In genomic region chr11:84522331-84522730, GRCh38 we compare ENCODE assay signal across 17 cellular contexts.
"Had no signal": no experiment of that assay in that cellular context is flagged by ENCODE, and none has a peak within 500 bp of the region (broad histone marks: within the 10 kb centered on the region; RNA-seq: fewer than 3 reads in every experiment).

No MANE protein-coding gene starts in this region.

- H3K4me2 ChIP-seq: hepatocyte, smooth muscle cell had no signal

- ATAC-seq: activated CD4-positive, CD25-positive, alpha-beta regulatory T cell treated with anti-CD3 and anti-CD28 coated beads, Interleukin-2, amount 50 U/mL, for 24 hours; body of pancreas; left lung; natural killer cell; right cardiac atrium; stimulated activated naive CD8-positive, alpha-beta T cell treated with anti-CD3 and anti-CD28 coated beads, Interleukin-15, Interleukin-2, amounts not matched to agents 100 U/mL and 50 U/mL, for 24 hours; T-cell had no signal

- H3K79me2 ChIP-seq: hepatocyte had no signal

- H2AFZ ChIP-seq: hepatocyte had no signal

- H3K27me3 ChIP-seq: body of pancreas, hepatocyte, left lung, suprapubic skin had no signal

- H3K4me1 ChIP-seq: body of pancreas, left lung, suprapubic skin had no signal

- DNase-seq: activated naive CD4-positive, alpha-beta T cell; activated T-cell treated with anti-CD3 and anti-CD28 coated beads for 4 hours; body of pancreas; cortex of kidney; effector CD4-positive, alpha-beta T cell; left lung; natural killer cell; nucleus accumbens; right cardiac atrium; stimulated activated naive CD8-positive, alpha-beta T cell treated with anti-CD3 and anti-CD28 coated beads, Interleukin-15, Interleukin-2, amounts not matched to agents 100 U/mL and 50 U/mL, for 24 hours; T-cell; T-helper 9 cell; trophoblast cell had no signal

- H3K9me3 ChIP-seq: body of pancreas, left lung, suprapubic skin had no signal

- H3K4me3 ChIP-seq: body of pancreas, hepatocyte, left lung, smooth muscle cell, suprapubic skin had no signal

- H3K27ac ChIP-seq: body of pancreas, hepatocyte, left lung, suprapubic skin had no signal

- H3K36me3 ChIP-seq: left lung, suprapubic skin had no signal
